ENCODE assay signal across 1 cellular context in genomic region chr12:111792155-111792876, GRCh38.
TF ChIP-seq lines count a peak whose summit lies in the region.

No MANE protein-coding gene starts in this region.

TF ChIP-seq in HepG2, 621 proteins besides CTCF, POLR2A, EP300 and RAD21:
- TF ChIP-seq, protein P1, sequence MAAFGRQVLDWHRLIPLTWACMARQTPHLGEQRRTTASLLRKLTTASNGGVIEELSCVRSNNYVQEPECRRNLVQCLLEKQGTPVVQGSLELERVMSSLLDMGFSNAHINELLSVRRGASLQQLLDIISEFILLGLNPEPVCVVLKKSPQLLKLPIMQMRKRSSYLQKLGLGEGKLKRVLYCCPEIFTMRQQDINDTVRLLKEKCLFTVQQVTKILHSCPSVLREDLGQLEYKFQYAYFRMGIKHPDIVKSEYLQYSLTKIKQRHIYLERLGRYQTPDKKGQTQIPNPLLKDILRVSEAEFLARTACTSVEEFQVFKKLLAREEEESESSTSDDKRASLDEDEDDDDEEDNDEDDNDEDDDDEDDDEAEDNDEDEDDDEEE (CRISPR knock-in tag; IDR thresholded peaks at IDR 0.05) = no peak
- TF ChIP-seq HMGA1 (CRISPR knock-in tag; conservative IDR thresholded peaks at IDR 0.05) = no peak
- TF ChIP-seq AGO2 (optimal IDR thresholded peaks at IDR 0.05; ENCODE audit: low read depth, low read length) = peak; percentile 54
- TF ChIP-seq PBX3 (CRISPR knock-in tag; IDR thresholded peaks at IDR 0.05; ENCODE audit: borderline replicate concordance) = no peak
- no peak for TF ChIP-seq ZNF703 (CRISPR knock-in tag; IDR thresholded peaks at IDR 0.05; ENCODE audit: borderline replicate concordance)
- no peak for TF ChIP-seq FOXA1 (IDR thresholded peaks at IDR 0.05)
- no peak for TF ChIP-seq FOXA1 (CRISPR knock-in tag; IDR thresholded peaks at IDR 0.05)
